In the genomic region with DNA sequence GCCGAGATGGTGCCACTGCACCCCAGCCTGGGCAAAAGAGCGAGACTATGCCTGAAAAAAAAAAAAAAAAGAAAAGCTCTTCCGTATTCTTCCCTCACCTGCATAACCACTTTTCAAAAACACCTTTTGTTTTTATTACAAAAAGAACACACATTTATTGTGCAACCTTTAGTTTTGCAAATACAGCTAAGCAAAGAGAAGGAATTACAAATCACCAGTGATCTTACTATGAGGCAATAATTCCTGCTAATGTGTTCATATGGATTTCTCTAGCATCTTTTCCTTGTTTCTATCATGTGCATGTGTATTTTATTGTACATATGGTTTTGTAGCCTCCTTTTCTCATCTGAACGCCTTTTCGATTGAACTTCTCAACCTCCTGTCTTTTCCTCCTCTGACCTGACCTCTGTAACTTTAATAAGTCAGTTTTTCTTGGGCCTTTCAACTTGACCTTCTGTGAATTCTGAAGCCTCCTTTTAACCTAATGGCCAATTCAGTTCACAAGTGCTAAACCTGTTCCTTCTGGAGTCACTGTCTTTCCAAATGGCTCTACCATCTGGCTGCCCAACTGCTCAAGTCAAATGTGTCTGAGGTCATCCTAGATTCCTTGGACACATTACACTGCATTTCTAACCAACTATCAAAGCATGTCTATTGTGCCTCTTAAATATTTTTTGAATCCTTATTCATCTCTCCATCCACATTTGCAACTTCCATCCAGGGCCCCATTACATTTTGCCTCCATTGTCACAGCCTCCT, we compare ENCODE assay signal across 3 cellular contexts.
A peak's percentile ranks its signal among the peaks of the same experiment; 100 is the strongest.
TF ChIP-seq lines count a peak whose summit lies in the region.

No MANE protein-coding gene starts in this region.

TF ChIP-seq in A549, 52 proteins besides CTCF, POLR2A, EP300 and RAD21:
- TF ChIP-seq GATA3 (IDR thresholded peaks at IDR 0.05; ENCODE audit: borderline replicate concordance) (no peak), CEBPB (IDR thresholded peaks at IDR 0.05) (peak; percentile 14 to 36; a peak in 1 of 4 replicates)

TF ChIP-seq in H1, 55 proteins besides CTCF, POLR2A, EP300 and RAD21:
- TF ChIP-seq CEBPB (IDR thresholded peaks at IDR 0.05; ENCODE audit: low read depth, low read length): 0 out of 2 replicates have a peak, but pooled peaks have one; percentile 19
- no peak for TF ChIP-seq FOSL1 (IDR thresholded peaks at IDR 0.05; ENCODE audit: insufficient read depth, low read depth, low read length)

TF ChIP-seq in HepG2, 621 proteins besides CTCF, POLR2A, EP300 and RAD21 (continues in another document):
- TF ChIP-seq, protein P1, sequence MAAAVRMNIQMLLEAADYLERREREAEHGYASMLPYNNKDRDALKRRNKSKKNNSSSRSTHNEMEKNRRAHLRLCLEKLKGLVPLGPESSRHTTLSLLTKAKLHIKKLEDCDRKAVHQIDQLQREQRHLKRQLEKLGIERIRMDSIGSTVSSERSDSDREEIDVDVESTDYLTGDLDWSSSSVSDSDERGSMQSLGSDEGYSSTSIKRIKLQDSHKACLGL (CRISPR knock-in tag; IDR thresholded peaks at IDR 0.05): no peak
- TF ChIP-seq FLYWCH1 (CRISPR knock-in tag; IDR thresholded peaks at IDR 0.05) (no peak), MYNN (CRISPR knock-in tag; IDR thresholded peaks at IDR 0.05; ENCODE audit: low read depth) (no peak), ZNF607 (CRISPR knock-in tag; IDR thresholded peaks at IDR 0.05; ENCODE audit: borderline replicate concordance) (no peak), ZNF577 (CRISPR knock-in tag; IDR thresholded peaks at IDR 0.05; ENCODE audit: borderline replicate concordance, low read depth) (no peak), PHF8 (CRISPR knock-in tag; IDR thresholded peaks at IDR 0.05) (no peak), RBM22 (optimal IDR thresholded peaks at IDR 0.05; ENCODE audit: low read length) (no peak), SNRNP70 (IDR thresholded peaks at IDR 0.05; ENCODE audit: low read depth, low read length) (no peak), ZNF549 (CRISPR knock-in tag; IDR thresholded peaks at IDR 0.05) (no peak), GTF3A (CRISPR knock-in tag; conservative IDR thresholded peaks at IDR 0.05) (no peak), NKX3-1 (CRISPR knock-in tag; IDR thresholded peaks at IDR 0.05) (no peak), EHMT2 (IDR thresholded peaks at IDR 0.05; ENCODE audit: borderline replicate concordance, low read depth, low read length) (no peak), ELF1 (CRISPR knock-in tag; IDR thresholded peaks at IDR 0.05) (no peak), PHB2 (IDR thresholded peaks at IDR 0.05; ENCODE audit: partially characterized antibody) (no peak), ZBTB21 (CRISPR knock-in tag; IDR thresholded peaks at IDR 0.05) (no peak), NR2F6 (IDR thresholded peaks at IDR 0.05) (no peak), NR2F6 (CRISPR knock-in tag; IDR thresholded peaks at IDR 0.05) (no peak), BHLHE40 (IDR thresholded peaks at IDR 0.05; ENCODE audit: low read length) (no peak), ARNT (IDR thresholded peaks at IDR 0.05) (no peak), EZH2 (conservative IDR thresholded peaks at IDR 0.05; ENCODE audit: low read depth, low read length) (no peak), GATAD2A (CRISPR knock-in tag; IDR thresholded peaks at IDR 0.05) (peak; percentile 85), NFE2L1 (CRISPR knock-in tag; IDR thresholded peaks at IDR 0.05; ENCODE audit: borderline replicate concordance) (no peak), SMARCC2 (IDR thresholded peaks at IDR 0.05) (no peak), NR3C1 (CRISPR knock-in tag; IDR thresholded peaks at IDR 0.05) (no peak), ZNF83 (CRISPR knock-in tag; IDR thresholded peaks at IDR 0.05; ENCODE audit: borderline replicate concordance) (no peak), SIX1 (CRISPR knock-in tag; IDR thresholded peaks at IDR 0.05; ENCODE audit: borderline replicate concordance) (no peak), DR1 (CRISPR knock-in tag; IDR thresholded peaks at IDR 0.05) (no peak), ZNF570 (CRISPR knock-in tag; IDR thresholded peaks at IDR 0.05; ENCODE audit: borderline replicate concordance) (no peak), REPIN1 (CRISPR knock-in tag; IDR thresholded peaks at IDR 0.05; ENCODE audit: borderline replicate concordance, low read depth) (no peak), FOXP1 (IDR thresholded peaks at IDR 0.05) (no peak), FOXP1 (CRISPR knock-in tag; IDR thresholded peaks at IDR 0.05) (0 out of 2 replicates have a peak, but pooled peaks have one; percentile 30), ZNF567 (CRISPR knock-in tag; IDR thresholded peaks at IDR 0.05; ENCODE audit: borderline replicate concordance) (no peak), FOXA1 (IDR thresholded peaks at IDR 0.05) (no peak), FOXA1 (CRISPR knock-in tag; IDR thresholded peaks at IDR 0.05) (no peak), TCF12 (IDR thresholded peaks at IDR 0.05) (no peak), TCF12 (CRISPR knock-in tag; IDR thresholded peaks at IDR 0.05) (no peak), CEBPG (CRISPR knock-in tag; IDR thresholded peaks at IDR 0.05) (peak; percentile 65), ZNF724P (CRISPR knock-in tag; IDR thresholded peaks at IDR 0.05; ENCODE audit: borderline replicate concordance) (no peak), CEBPB (IDR thresholded peaks at IDR 0.05; ENCODE audit: borderline replicate concordance, low read depth, low read length) (peak; percentile 97), FOSL2 (CRISPR knock-in tag; IDR thresholded peaks at IDR 0.05) (no peak), ZC3H4 (CRISPR knock-in tag; IDR thresholded peaks at IDR 0.05; ENCODE audit: borderline replicate concordance) (no peak), DPF2 (CRISPR knock-in tag; IDR thresholded peaks at IDR 0.05; ENCODE audit: borderline replicate concordance, low read depth) (no peak), ZNF598 (CRISPR knock-in tag; IDR thresholded peaks at IDR 0.05; ENCODE audit: borderline replicate concordance) (no peak), ZNF550 (CRISPR knock-in tag; IDR thresholded peaks at IDR 0.05; ENCODE audit: borderline replicate concordance) (no peak), EED (CRISPR knock-in tag; IDR thresholded peaks at IDR 0.05) (no peak), ZNF460 (CRISPR knock-in tag; IDR thresholded peaks at IDR 0.05; ENCODE audit: borderline replicate concordance) (no peak), RFX3 (CRISPR knock-in tag; IDR thresholded peaks at IDR 0.05) (no peak)
- TF ChIP-seq, protein P2, sequence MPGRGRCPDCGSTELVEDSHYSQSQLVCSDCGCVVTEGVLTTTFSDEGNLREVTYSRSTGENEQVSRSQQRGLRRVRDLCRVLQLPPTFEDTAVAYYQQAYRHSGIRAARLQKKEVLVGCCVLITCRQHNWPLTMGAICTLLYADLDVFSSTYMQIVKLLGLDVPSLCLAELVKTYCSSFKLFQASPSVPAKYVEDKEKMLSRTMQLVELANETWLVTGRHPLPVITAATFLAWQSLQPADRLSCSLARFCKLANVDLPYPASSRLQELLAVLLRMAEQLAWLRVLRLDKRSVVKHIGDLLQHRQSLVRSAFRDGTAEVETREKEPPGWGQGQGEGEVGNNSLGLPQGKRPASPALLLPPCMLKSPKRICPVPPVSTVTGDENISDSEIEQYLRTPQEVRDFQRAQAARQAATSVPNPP (CRISPR knock-in tag; IDR thresholded peaks at IDR 0.05): no peak
- TF ChIP-seq, protein P3, sequence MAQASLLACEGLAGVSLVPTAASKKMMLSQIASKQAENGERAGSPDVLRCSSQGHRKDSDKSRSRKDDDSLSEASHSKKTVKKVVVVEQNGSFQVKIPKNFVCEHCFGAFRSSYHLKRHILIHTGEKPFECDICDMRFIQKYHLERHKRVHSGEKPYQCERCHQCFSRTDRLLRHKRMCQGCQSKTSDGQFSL (CRISPR knock-in tag; IDR thresholded peaks at IDR 0.05): no peak
- TF ChIP-seq, protein P4, sequence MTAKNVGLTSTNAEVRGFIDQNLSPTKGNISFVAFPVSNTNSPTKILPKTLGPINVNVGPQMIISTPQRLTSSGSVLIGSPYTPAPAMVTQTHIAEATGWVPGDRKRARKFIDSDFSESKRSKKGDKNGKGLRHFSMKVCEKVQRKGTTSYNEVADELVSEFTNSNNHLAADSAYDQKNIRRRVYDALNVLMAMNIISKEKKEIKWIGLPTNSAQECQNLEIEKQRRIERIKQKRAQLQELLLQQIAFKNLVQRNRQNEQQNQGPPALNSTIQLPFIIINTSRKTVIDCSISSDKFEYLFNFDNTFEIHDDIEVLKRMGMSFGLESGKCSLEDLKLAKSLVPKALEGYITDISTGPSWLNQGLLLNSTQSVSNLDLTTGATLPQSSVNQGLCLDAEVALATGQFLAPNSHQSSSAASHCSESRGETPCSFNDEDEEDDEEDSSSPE (CRISPR knock-in tag; IDR thresholded peaks at IDR 0.05): no peak
- TF ChIP-seq, protein P5, sequence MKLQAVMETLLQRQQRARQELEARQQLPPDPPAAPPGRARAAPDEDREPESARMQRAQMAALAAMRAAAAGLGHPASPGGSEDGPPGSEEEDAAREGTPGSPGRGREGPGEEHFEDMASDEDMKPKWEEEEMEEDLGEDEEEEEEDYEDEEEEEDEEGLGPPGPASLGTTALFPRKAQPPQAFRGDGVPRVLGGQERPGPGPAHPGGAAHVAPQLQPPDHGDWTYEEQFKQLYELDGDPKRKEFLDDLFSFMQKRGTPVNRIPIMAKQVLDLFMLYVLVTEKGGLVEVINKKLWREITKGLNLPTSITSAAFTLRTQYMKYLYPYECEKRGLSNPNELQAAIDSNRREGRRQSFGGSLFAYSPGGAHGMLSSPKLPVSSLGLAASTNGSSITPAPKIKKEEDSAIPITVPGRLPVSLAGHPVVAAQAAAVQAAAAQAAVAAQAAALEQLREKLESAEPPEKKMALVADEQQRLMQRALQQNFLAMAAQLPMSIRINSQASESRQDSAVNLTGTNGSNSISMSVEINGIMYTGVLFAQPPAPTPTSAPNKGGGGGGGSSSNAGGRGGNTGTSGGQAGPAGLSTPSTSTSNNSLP (IDR thresholded peaks at IDR 0.05; ENCODE audit: low read depth, low read length): 0 out of 2 replicates have a peak, but pooled peaks have one; percentile 52
- TF ChIP-seq, protein P6, sequence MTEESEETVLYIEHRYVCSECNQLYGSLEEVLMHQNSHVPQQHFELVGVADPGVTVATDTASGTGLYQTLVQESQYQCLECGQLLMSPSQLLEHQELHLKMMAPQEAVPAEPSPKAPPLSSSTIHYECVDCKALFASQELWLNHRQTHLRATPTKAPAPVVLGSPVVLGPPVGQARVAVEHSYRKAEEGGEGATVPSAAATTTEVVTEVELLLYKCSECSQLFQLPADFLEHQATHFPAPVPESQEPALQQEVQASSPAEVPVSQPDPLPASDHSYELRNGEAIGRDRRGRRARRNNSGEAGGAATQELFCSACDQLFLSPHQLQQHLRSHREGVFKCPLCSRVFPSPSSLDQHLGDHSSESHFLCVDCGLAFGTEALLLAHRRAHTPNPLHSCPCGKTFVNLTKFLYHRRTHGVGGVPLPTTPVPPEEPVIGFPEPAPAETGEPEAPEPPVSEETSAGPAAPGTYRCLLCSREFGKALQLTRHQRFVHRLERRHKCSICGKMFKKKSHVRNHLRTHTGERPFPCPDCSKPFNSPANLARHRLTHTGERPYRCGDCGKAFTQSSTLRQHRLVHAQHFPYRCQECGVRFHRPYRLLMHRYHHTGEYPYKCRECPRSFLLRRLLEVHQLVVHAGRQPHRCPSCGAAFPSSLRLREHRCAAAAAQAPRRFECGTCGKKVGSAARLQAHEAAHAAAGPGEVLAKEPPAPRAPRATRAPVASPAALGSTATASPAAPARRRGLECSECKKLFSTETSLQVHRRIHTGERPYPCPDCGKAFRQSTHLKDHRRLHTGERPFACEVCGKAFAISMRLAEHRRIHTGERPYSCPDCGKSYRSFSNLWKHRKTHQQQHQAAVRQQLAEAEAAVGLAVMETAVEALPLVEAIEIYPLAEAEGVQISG (CRISPR knock-in tag; IDR thresholded peaks at IDR 0.05): no peak
- TF ChIP-seq, protein P7, sequence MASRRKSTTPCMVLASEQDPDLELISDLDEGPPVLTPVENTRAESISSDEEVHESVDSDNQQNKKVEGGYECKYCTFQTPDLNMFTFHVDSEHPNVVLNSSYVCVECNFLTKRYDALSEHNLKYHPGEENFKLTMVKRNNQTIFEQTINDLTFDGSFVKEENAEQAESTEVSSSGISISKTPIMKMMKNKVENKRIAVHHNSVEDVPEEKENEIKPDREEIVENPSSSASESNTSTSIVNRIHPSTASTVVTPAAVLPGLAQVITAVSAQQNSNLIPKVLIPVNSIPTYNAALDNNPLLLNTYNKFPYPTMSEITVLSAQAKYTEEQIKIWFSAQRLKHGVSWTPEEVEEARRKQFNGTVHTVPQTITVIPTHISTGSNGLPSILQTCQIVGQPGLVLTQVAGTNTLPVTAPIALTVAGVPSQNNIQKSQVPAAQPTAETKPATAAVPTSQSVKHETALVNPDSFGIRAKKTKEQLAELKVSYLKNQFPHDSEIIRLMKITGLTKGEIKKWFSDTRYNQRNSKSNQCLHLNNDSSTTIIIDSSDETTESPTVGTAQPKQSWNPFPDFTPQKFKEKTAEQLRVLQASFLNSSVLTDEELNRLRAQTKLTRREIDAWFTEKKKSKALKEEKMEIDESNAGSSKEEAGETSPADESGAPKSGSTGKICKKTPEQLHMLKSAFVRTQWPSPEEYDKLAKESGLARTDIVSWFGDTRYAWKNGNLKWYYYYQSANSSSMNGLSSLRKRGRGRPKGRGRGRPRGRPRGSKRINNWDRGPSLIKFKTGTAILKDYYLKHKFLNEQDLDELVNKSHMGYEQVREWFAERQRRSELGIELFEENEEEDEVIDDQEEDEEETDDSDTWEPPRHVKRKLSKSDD (CRISPR knock-in tag; IDR thresholded peaks at IDR 0.05; ENCODE audit: low read depth): no peak
- TF ChIP-seq, protein P8, sequence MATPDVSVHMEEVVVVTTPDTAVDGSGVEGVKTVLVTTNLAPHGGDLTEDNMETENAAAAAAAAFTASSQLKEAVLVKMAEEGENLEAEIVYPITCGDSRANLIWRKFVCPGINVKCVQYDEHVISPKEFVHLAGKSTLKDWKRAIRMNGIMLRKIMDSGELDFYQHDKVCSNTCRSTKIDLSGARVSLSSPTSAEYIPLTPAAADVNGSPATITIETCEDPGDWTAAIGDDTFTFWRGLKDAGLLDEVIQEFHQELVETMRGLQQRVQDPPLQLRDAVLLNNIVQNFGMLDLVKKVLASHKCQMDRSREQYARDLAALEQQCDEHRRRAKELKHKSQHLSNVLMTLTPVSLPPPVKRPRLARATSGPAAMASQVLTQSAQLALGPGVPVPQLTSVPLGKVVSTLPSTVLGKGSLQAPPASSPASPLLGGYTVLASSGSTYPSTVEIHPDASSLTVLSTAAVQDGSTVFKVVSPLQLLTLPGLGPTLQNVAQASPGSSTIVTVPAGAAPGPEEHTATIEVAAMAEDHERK (CRISPR knock-in tag; IDR thresholded peaks at IDR 0.05; ENCODE audit: low read depth): no peak
- TF ChIP-seq, protein P9, sequence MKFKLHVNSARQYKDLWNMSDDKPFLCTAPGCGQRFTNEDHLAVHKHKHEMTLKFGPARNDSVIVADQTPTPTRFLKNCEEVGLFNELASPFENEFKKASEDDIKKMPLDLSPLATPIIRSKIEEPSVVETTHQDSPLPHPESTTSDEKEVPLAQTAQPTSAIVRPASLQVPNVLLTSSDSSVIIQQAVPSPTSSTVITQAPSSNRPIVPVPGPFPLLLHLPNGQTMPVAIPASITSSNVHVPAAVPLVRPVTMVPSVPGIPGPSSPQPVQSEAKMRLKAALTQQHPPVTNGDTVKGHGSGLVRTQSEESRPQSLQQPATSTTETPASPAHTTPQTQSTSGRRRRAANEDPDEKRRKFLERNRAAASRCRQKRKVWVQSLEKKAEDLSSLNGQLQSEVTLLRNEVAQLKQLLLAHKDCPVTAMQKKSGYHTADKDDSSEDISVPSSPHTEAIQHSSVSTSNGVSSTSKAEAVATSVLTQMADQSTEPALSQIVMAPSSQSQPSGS (CRISPR knock-in tag; IDR thresholded peaks at IDR 0.05): no peak
- TF ChIP-seq, protein P10, sequence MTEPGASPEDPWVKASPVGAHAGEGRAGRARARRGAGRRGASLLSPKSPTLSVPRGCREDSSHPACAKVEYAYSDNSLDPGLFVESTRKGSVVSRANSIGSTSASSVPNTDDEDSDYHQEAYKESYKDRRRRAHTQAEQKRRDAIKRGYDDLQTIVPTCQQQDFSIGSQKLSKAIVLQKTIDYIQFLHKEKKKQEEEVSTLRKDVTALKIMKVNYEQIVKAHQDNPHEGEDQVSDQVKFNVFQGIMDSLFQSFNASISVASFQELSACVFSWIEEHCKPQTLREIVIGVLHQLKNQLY (CRISPR knock-in tag; IDR thresholded peaks at IDR 0.05): no peak
